ENCODE assay signal across 19 cellular contexts in the genomic region with DNA sequence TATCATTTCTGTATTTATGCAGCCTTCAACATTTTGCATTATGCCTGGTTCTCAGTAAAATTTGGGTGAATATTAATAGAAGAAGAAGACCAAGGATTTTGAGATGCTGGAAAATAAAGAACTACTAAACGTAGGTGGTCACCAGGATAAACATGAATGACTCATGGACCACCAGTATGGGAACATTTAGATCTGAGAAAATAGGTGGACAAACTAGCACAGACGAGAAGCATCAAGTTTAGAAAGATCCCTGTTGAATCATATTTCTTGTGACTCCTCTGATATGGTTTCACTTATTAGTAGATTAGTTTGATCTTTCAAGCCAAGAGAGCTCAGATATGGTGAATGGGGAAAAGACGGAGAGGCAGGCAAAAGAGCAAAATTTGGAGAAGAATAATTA.
"Had no signal": no experiment of that assay in that cellular context is flagged by ENCODE, and none has a peak within 500 bp of the region (broad histone marks: within the 10 kb centered on the region; RNA-seq: fewer than 3 reads in every experiment).

No MANE protein-coding gene starts in this region.

- DNase-seq: colonic mucosa; effector CD8-positive, alpha-beta T cell; foreskin keratinocyte; kidney glomerular epithelial cell; naive thymus-derived CD4-positive, alpha-beta T cell; sigmoid colon; stimulated activated CD4-positive, alpha-beta T cell treated with anti-CD3 and anti-CD28 coated beads, Interleukin-12 subunit alpha, Interleukin-12 subunit beta, amount 100 ng/mL, for 4 hours; stimulated activated naive CD4-positive, alpha-beta T cell; stomach; substantia nigra; transverse colon had no signal

- H3K4me3 Mint-ChIP-seq: central memory CD8-positive, alpha-beta T cell had no signal

- H3K4me3 ChIP-seq: colonic mucosa, esophagus muscularis mucosa, right atrium auricular region, sigmoid colon, skin epidermis, stomach, thoracic aorta, transverse colon had no signal

- H3K27ac ChIP-seq: colonic mucosa, epithelial cell of prostate, esophagus muscularis mucosa, foreskin keratinocyte, neutrophil, right atrium auricular region, sigmoid colon, stomach, thoracic aorta, transverse colon had no signal

- H3K4me1 ChIP-seq: colonic mucosa, esophagus muscularis mucosa, right atrium auricular region, sigmoid colon, stomach, transverse colon had no signal

- H3K27me3 Mint-ChIP-seq: central memory CD8-positive, alpha-beta T cell; naive thymus-derived CD4-positive, alpha-beta T cell had no signal

- H3K9me3 ChIP-seq: colonic mucosa, esophagus muscularis mucosa, neutrophil, right atrium auricular region, sigmoid colon, stomach, thoracic aorta, transverse colon had no signal

- H3K27ac Mint-ChIP-seq: naive thymus-derived CD4-positive, alpha-beta T cell had no signal

- H3K27me3 ChIP-seq: colonic mucosa, esophagus muscularis mucosa, foreskin keratinocyte, neutrophil, right atrium auricular region, sigmoid colon, stomach, transverse colon had no signal

- H3K36me3 ChIP-seq: colonic mucosa, esophagus muscularis mucosa, neutrophil, right atrium auricular region, sigmoid colon, stomach, thoracic aorta, transverse colon had no signal

- ATAC-seq: foreskin keratinocyte; naive thymus-derived CD4-positive, alpha-beta T cell had no signal

- FAIRE-seq: endometrium had no signal

- H3K9me3 Mint-ChIP-seq: central memory CD8-positive, alpha-beta T cell had no signal
